ENCODE assay signal across 9 cellular contexts in the genomic region with DNA sequence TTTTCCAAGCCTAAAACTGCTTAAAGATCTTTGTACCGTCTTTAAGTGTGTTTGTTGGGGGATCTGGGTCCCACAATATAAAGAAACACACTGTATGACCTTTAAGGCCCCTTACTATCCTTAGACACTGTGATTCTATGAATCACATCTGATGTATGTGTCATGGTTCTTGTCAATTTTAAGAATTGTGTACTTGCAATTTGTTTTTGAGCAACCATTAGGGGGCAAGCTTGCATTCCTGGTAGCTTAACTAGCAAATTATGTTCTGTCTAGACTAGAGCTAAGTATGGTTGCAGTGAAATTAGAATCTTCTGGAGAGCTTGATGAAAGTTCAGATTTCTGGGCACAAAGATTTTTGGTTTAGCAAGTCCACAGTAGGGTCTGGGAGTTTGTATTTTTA.
A peak's percentile ranks its signal among the peaks of the same experiment; 100 is the strongest.
DNase-seq lines count a peak whose midpoint lies in the region; ATAC-seq and TF ChIP-seq lines count a peak whose summit lies in the region.
"Had no signal": no experiment of that assay in that cellular context is flagged by ENCODE, and none has a peak within 500 bp of the region (broad histone marks: within the 10 kb centered on the region; RNA-seq: fewer than 3 reads in every experiment).

No MANE protein-coding gene starts in this region.

- TF ChIP-seq RAD21 in Ishikawa (IDR thresholded peaks at IDR 0.05; ENCODE audit: low read depth): peak; percentile 63

- H3K4me3 ChIP-seq in Caco-2 (ENCODE audit: low read depth, low read length): no peak overlapping the region

- H3K36me3 Mint-ChIP-seq in Caco-2 (ENCODE audit: insufficient read depth, unreplicated experiment) (no peaks in the 10 kb centered on the region), glutamatergic neuron (ENCODE audit: unreplicated experiment) (no peaks in the 10 kb centered on the region)

- H3K27me3 ChIP-seq in Caco-2 (replicated peaks; ENCODE audit: control insufficient read depth, insufficient read depth, low read length): no peaks in the 10 kb centered on the region
- H3K27me3 ChIP-seq: neutrophil had no signal

- BruUV-seq in Caco-2 (replicated peaks; lab: Mats Ljungman, UMichigan): no TSS peak

- CTCF ChIA-PET in Caco-2 (lab: Charles Lee): interaction anchor here (0.6 to 2.4 kb wide), 8 partner anchors 9 to 651 kb away, joined by 3 to 12 read pairs (median 4); no protein-coding TSS in a partner anchor

- H3K9me3 ChIP-seq in Caco-2: no peaks in the 10 kb centered on the region
- H3K9me3 ChIP-seq: neutrophil had no signal

- DNase-seq in Caco-2 (peak in 1 of 2 experiments; percentile 28), SW480 (ENCODE audit: low spot score) (peak; percentile 47), glutamatergic neuron (no peak), NCI-H146 (lab: John Stamatoyannopoulos, UW) (no peak), OCI-M2 (lab: John Stamatoyannopoulos, UW; ENCODE audit: unreplicated experiment) (no peak)

- H3K27ac Mint-ChIP-seq in Caco-2 (ENCODE audit: unreplicated experiment) (no peak overlapping the region), glutamatergic neuron (ENCODE audit: unreplicated experiment) (no peak overlapping the region)

- POLR2A ChIA-PET in Caco-2 (lab: Charles Lee): no interaction called here

- no peak for TF ChIP-seq EP300 in Ishikawa (IDR thresholded peaks at IDR 0.05; ENCODE audit: borderline replicate concordance)

- no peak overlapping the region for H3K4me3 Mint-ChIP-seq in Caco-2 (ENCODE audit: unreplicated experiment)
- no peak overlapping the region for H3K4me3 Mint-ChIP-seq in glutamatergic neuron (ENCODE audit: unreplicated experiment)

- H3K4me1 Mint-ChIP-seq in Caco-2 (ENCODE audit: low read depth, unreplicated experiment) (peaks cover 8% of the 10 kb centered on the region), glutamatergic neuron (ENCODE audit: low read depth, unreplicated experiment) (peaks cover 6% of the 10 kb centered on the region)

- no peaks in the 10 kb centered on the region for H3K36me3 ChIP-seq in Caco-2 (ENCODE audit: control insufficient read depth, insufficient read depth, low read length)
- H3K36me3 ChIP-seq: neutrophil had no signal

- H3K27me3 Mint-ChIP-seq in Caco-2 (ENCODE audit: insufficient read depth, unreplicated experiment): peaks cover 3% of the 10 kb centered on the region
- peaks cover 2% of the 10 kb centered on the region for H3K27me3 Mint-ChIP-seq in glutamatergic neuron (ENCODE audit: unreplicated experiment)

- peaks cover 15% of the 10 kb centered on the region for H3K4me1 ChIP-seq in Caco-2

- TF ChIP-seq CTCF in Caco-2 (IDR thresholded peaks at IDR 0.05; ENCODE audit: insufficient read depth in 1 of 2, low read depth in 1 of 2, low read length in 1 of 2, severe bottlenecking in 1 of 2, unreplicated experiment in 1 of 2) (peak; percentile 49 to 55), glutamatergic neuron (IDR thresholded peaks at IDR 0.05; ENCODE audit: partially characterized antibody, unreplicated experiment) (peak; percentile 41)

- no peaks in the 10 kb centered on the region for H3K9me3 Mint-ChIP-seq in Caco-2 (ENCODE audit: unreplicated experiment)
- H3K9me3 Mint-ChIP-seq in glutamatergic neuron (ENCODE audit: unreplicated experiment): peaks cover 1% of the 10 kb centered on the region

- ATAC-seq in GM18909 (IDR thresholded peaks at IDR 0.05; ENCODE audit: poor library complexity, unreplicated experiment) (peak; percentile 85), GM18873 (IDR thresholded peaks at IDR 0.05; ENCODE audit: low FRiP score, unreplicated experiment) (no peak)

- intact Hi-C loops in Caco-2 (cut with micrococcal nuclease; ENCODE audit: unreplicated experiment): loop anchor here (1.0 kb wide), 2 partner anchors 57 to 342 kb away; no protein-coding TSS in a partner anchor

TF ChIP-seq in Ishikawa, 13 proteins besides CTCF, POLR2A, EP300 and RAD21:
- no peak for TF ChIP-seq CEBPB (IDR thresholded peaks at IDR 0.05)
- no peak for TF ChIP-seq CREB1 (IDR thresholded peaks at IDR 0.05; ENCODE audit: low read depth)
- no peak for TF ChIP-seq TAF1 (IDR thresholded peaks at IDR 0.05; ENCODE audit: low read depth)
- TF ChIP-seq, protein P1, sequence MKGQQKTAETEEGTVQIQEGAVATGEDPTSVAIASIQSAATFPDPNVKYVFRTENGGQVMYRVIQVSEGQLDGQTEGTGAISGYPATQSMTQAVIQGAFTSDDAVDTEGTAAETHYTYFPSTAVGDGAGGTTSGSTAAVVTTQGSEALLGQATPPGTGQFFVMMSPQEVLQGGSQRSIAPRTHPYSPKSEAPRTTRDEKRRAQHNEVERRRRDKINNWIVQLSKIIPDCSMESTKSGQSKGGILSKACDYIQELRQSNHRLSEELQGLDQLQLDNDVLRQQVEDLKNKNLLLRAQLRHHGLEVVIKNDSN (IDR thresholded peaks at IDR 0.05): no peak
- TF ChIP-seq, protein P2, sequence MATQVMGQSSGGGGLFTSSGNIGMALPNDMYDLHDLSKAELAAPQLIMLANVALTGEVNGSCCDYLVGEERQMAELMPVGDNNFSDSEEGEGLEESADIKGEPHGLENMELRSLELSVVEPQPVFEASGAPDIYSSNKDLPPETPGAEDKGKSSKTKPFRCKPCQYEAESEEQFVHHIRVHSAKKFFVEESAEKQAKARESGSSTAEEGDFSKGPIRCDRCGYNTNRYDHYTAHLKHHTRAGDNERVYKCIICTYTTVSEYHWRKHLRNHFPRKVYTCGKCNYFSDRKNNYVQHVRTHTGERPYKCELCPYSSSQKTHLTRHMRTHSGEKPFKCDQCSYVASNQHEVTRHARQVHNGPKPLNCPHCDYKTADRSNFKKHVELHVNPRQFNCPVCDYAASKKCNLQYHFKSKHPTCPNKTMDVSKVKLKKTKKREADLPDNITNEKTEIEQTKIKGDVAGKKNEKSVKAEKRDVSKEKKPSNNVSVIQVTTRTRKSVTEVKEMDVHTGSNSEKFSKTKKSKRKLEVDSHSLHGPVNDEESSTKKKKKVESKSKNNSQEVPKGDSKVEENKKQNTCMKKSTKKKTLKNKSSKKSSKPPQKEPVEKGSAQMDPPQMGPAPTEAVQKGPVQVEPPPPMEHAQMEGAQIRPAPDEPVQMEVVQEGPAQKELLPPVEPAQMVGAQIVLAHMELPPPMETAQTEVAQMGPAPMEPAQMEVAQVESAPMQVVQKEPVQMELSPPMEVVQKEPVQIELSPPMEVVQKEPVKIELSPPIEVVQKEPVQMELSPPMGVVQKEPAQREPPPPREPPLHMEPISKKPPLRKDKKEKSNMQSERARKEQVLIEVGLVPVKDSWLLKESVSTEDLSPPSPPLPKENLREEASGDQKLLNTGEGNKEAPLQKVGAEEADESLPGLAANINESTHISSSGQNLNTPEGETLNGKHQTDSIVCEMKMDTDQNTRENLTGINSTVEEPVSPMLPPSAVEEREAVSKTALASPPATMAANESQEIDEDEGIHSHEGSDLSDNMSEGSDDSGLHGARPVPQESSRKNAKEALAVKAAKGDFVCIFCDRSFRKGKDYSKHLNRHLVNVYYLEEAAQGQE (IDR thresholded peaks at IDR 0.05; ENCODE audit: low read depth): no peak
- TF ChIP-seq, protein P3, sequence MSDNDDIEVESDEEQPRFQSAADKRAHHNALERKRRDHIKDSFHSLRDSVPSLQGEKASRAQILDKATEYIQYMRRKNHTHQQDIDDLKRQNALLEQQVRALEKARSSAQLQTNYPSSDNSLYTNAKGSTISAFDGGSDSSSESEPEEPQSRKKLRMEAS (IDR thresholded peaks at IDR 0.05): no peak
- TF ChIP-seq EGR1 (IDR thresholded peaks at IDR 0.05): no peak
- TF ChIP-seq ZBTB7A (IDR thresholded peaks at IDR 0.05; ENCODE audit: low read depth): no peak
- TF ChIP-seq TEAD4 (IDR thresholded peaks at IDR 0.05): no peak
- TF ChIP-seq NFIC (IDR thresholded peaks at IDR 0.05): no peak
- TF ChIP-seq TCF12 (IDR thresholded peaks at IDR 0.05; ENCODE audit: low read depth): no peak
- no peak for TF ChIP-seq FOXM1 (IDR thresholded peaks at IDR 0.05; ENCODE audit: borderline replicate concordance, low read depth)
- TF ChIP-seq YY1 (IDR thresholded peaks at IDR 0.05; ENCODE audit: low read depth): no peak
TF ChIP-seq in Ishikawa: peak in this region for 0.
